ENCODE assay signal across 24 cellular contexts in the genomic region with DNA sequence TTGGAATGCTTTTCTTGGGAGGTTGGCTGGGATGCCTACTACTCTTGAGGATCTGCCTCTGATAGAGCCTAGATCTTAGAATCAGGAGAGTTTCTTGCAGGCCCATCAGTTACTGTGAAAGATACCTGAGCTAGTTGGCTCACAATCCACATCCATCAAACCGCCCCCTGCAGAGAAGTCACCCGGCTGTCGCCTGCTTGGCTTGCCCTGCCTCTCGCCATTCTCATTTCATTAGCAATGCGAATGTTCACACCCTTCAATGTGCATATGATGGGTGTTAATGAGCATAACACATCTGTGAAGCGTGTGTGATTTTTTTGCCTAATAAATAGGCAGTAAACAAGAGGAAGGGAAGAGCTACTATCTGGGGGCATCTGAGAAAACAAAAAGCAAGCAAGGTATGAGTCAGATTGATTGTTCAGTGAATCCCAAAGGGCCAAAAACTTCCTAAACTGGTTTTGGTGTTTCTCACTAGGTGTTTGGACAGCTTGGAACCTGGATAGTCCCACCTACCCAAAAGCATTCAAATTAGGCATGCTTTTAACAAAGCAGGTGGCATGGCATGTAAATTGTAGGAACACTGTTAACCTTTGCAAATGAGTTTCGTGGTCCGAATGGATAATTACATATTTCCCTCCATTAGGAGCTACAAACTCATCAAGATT.
"Had no signal": no experiment of that assay in that cellular context is flagged by ENCODE, and none has a peak within 500 bp of the region (broad histone marks: within the 10 kb centered on the region; RNA-seq: fewer than 3 reads in every experiment).

No MANE protein-coding gene starts in this region.

- H3K4me2 ChIP-seq: neural progenitor cell had no signal

- H3K4me3 ChIP-seq: ascending aorta, esophagus squamous epithelium, neural progenitor cell, suprapubic skin, tibial artery, upper lobe of right lung had no signal

- ATAC-seq: naive thymus-derived CD4-positive, alpha-beta T cell; right cardiac atrium; upper lobe of right lung had no signal

- H3K27ac ChIP-seq: ascending aorta, esophagus squamous epithelium, neural progenitor cell, suprapubic skin, tibial artery, upper lobe of right lung had no signal

- H3K36me3 Mint-ChIP-seq: activated naive CD4-positive, alpha-beta T cell treated with anti-CD3 and anti-CD28 coated beads, Interleukin-2, amount 10 ng/mL, durations not matched to agents 7 days and 5 days; activated naive CD8-positive, alpha-beta T cell treated with anti-CD3 and anti-CD28 coated beads, Interleukin-2, amount 10 ng/mL, durations not matched to agents 7 days and 5 days; brain; immature natural killer cell; neural progenitor cell had no signal

- H2AFZ ChIP-seq: neural progenitor cell had no signal

- H3K27me3 Mint-ChIP-seq: activated CD4-positive, alpha-beta memory T cell treated with anti-CD3 and anti-CD28 coated beads, Interleukin-2, amount 10 ng/mL, durations not matched to agents 7 days and 5 days; activated CD4-positive, alpha-beta T cell treated with anti-CD3 and anti-CD28 coated beads, Interleukin-2, amount 10 ng/mL, durations not matched to agents 7 days and 5 days; activated naive CD4-positive, alpha-beta T cell treated with anti-CD3 and anti-CD28 coated beads, Interleukin-2, amount 10 ng/mL, durations not matched to agents 7 days and 5 days; activated naive CD8-positive, alpha-beta T cell treated with anti-CD3 and anti-CD28 coated beads, Interleukin-2, amount 10 ng/mL, durations not matched to agents 7 days and 5 days; brain had no signal

- H3K27me3 ChIP-seq: ascending aorta, esophagus squamous epithelium, neural progenitor cell, suprapubic skin, tibial artery, upper lobe of right lung had no signal

- H3K9me3 Mint-ChIP-seq: activated CD4-positive, alpha-beta memory T cell treated with anti-CD3 and anti-CD28 coated beads, Interleukin-2, amount 10 ng/mL, durations not matched to agents 7 days and 5 days; activated CD4-positive, alpha-beta T cell treated with anti-CD3 and anti-CD28 coated beads, Interleukin-2, amount 10 ng/mL, durations not matched to agents 7 days and 5 days; activated T-cell treated with anti-CD3 and anti-CD28 coated beads, Interleukin-2, amount 50 U/mL, for 24 hours had no signal

- H3K4me1 ChIP-seq: ascending aorta, esophagus squamous epithelium, suprapubic skin, tibial artery, upper lobe of right lung had no signal

- DNase-seq: activated CD4-positive, alpha-beta memory T cell treated with anti-CD3 and anti-CD28 coated beads, Interleukin-2, amount 10 ng/mL, durations not matched to agents 7 days and 5 days; activated CD4-positive, alpha-beta T cell treated with anti-CD3 and anti-CD28 coated beads for 1 hour; activated CD4-positive, alpha-beta T cell treated with anti-CD3 and anti-CD28 coated beads, Interleukin-2, amount 10 ng/mL, durations not matched to agents 7 days and 5 days; activated CD8-positive, alpha-beta memory T cell treated with anti-CD3 and anti-CD28 coated beads, Interleukin-2, amount 50 U/mL, for 48 hours; activated gamma-delta T cell; activated naive CD4-positive, alpha-beta T cell treated with anti-CD3 and anti-CD28 coated beads, Interleukin-2, amount 10 ng/mL, durations not matched to agents 7 days and 5 days; activated naive CD8-positive, alpha-beta T cell treated with anti-CD3 and anti-CD28 coated beads, Interleukin-2, amount 10 ng/mL, durations not matched to agents 7 days and 5 days; activated T-cell treated with anti-CD3 and anti-CD28 coated beads, Interleukin-2, amount 50 U/mL, for 24 hours; esophagus squamous epithelium; foreskin melanocyte; immature natural killer cell; kidney; midbrain; naive thymus-derived CD4-positive, alpha-beta T cell; posterior cingulate gyrus; right cardiac atrium; stimulated activated naive CD4-positive, alpha-beta T cell; T-helper 2 cell; tibial artery; upper lobe of right lung had no signal

- H3K4me1 Mint-ChIP-seq: activated CD4-positive, alpha-beta memory T cell treated with anti-CD3 and anti-CD28 coated beads, Interleukin-2, amount 10 ng/mL, durations not matched to agents 7 days and 5 days; activated CD4-positive, alpha-beta T cell treated with anti-CD3 and anti-CD28 coated beads, Interleukin-2, amount 10 ng/mL, durations not matched to agents 7 days and 5 days; activated naive CD4-positive, alpha-beta T cell treated with anti-CD3 and anti-CD28 coated beads, Interleukin-2, amount 10 ng/mL, durations not matched to agents 7 days and 5 days; activated naive CD8-positive, alpha-beta T cell treated with anti-CD3 and anti-CD28 coated beads, Interleukin-2, amount 10 ng/mL, durations not matched to agents 7 days and 5 days had no signal

- H3K4me3 Mint-ChIP-seq: activated CD4-positive, alpha-beta memory T cell treated with anti-CD3 and anti-CD28 coated beads, Interleukin-2, amount 10 ng/mL, durations not matched to agents 7 days and 5 days; activated CD4-positive, alpha-beta T cell treated with anti-CD3 and anti-CD28 coated beads, Interleukin-2, amount 10 ng/mL, durations not matched to agents 7 days and 5 days; activated naive CD4-positive, alpha-beta T cell treated with anti-CD3 and anti-CD28 coated beads, Interleukin-2, amount 10 ng/mL, durations not matched to agents 7 days and 5 days; activated naive CD8-positive, alpha-beta T cell treated with anti-CD3 and anti-CD28 coated beads, Interleukin-2, amount 10 ng/mL, durations not matched to agents 7 days and 5 days; activated T-cell treated with anti-CD3 and anti-CD28 coated beads, Interleukin-2, amount 50 U/mL, for 24 hours; immature natural killer cell; naive thymus-derived CD4-positive, alpha-beta T cell; neural progenitor cell had no signal

- H3K27ac Mint-ChIP-seq: activated CD4-positive, alpha-beta memory T cell treated with anti-CD3 and anti-CD28 coated beads, Interleukin-2, amount 10 ng/mL, durations not matched to agents 7 days and 5 days; activated CD4-positive, alpha-beta T cell treated with anti-CD3 and anti-CD28 coated beads, Interleukin-2, amount 10 ng/mL, durations not matched to agents 7 days and 5 days; activated naive CD4-positive, alpha-beta T cell treated with anti-CD3 and anti-CD28 coated beads, Interleukin-2, amount 10 ng/mL, durations not matched to agents 7 days and 5 days; activated naive CD8-positive, alpha-beta T cell treated with anti-CD3 and anti-CD28 coated beads, Interleukin-2, amount 10 ng/mL, durations not matched to agents 7 days and 5 days; activated T-cell treated with anti-CD3 and anti-CD28 coated beads, Interleukin-2, amount 50 U/mL, for 24 hours; immature natural killer cell; naive thymus-derived CD4-positive, alpha-beta T cell; neural progenitor cell had no signal

- H3K36me3 ChIP-seq: ascending aorta, esophagus squamous epithelium, neural progenitor cell, suprapubic skin, tibial artery, upper lobe of right lung had no signal

- H3K9ac ChIP-seq: neural progenitor cell had no signal

- H3K9me3 ChIP-seq: ascending aorta, esophagus squamous epithelium, suprapubic skin, tibial artery, upper lobe of right lung had no signal
